In the genomic region with DNA sequence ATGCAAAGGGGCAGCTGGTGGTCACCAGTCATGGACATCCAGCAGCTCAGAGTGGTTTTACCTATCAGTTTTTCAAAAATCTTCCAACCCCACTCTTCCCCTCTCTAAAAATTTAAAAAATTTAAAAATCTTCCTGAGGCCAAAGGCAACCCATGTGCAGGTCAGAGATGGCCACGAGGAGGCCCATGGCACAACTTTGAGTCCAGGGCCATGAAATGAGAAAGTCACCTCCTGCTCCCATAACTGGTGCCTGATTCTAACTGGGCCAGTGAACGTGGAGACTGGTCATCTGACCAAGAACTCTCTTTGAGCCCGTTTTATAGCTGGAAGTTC, we compare ENCODE assay signal across 12 cellular contexts.
DNase-seq lines count a peak whose midpoint lies in the region; ATAC-seq and TF ChIP-seq lines count a peak whose summit lies in the region.
"Had no signal": no experiment of that assay in that cellular context is flagged by ENCODE, and none has a peak within 500 bp of the region (broad histone marks: within the 10 kb centered on the region; RNA-seq: fewer than 3 reads in every experiment).

No MANE protein-coding gene starts in this region.

- no peaks in the 10 kb centered on the region for H3K27me3 Mint-ChIP-seq in CD4-positive, alpha-beta T cell
- peaks cover 1% of the 10 kb centered on the region for H3K27me3 Mint-ChIP-seq in IgD-negative memory B cell
- H3K27me3 Mint-ChIP-seq in central memory CD8-positive, alpha-beta T cell: no peaks in the 10 kb centered on the region
- H3K27me3 Mint-ChIP-seq in Caco-2 (ENCODE audit: insufficient read depth, unreplicated experiment): no peaks in the 10 kb centered on the region

- no peak for TF ChIP-seq CTCF in CD4-positive, alpha-beta T cell (IDR thresholded peaks at IDR 0.05)
- TF ChIP-seq CTCF in prostate gland (IDR thresholded peaks at IDR 0.05) (no peak), Caco-2 (IDR thresholded peaks at IDR 0.05; ENCODE audit: insufficient read depth in 1 of 2, low read depth in 1 of 2, low read length in 1 of 2, severe bottlenecking in 1 of 2, unreplicated experiment in 1 of 2) (no peak)

- peaks cover 17% of the 10 kb centered on the region for H3K4me1 ChIP-seq in prostate gland (replicated peaks)
- H3K4me1 ChIP-seq in Caco-2: no peaks in the 10 kb centered on the region

- POLR2A ChIA-PET in CD4-positive, alpha-beta T cell (lab: Charles Lee): interaction anchor here (1.0 to 3.0 kb wide), 5 partner anchors 12 to 85 kb away, joined by 3 to 18 read pairs (median 5); no protein-coding TSS in a partner anchor
- POLR2A ChIA-PET in Caco-2 (lab: Charles Lee): no interaction called here

- BruUV-seq in Caco-2 (replicated peaks; lab: Mats Ljungman, UMichigan): no TSS peak

- no peak for ATAC-seq in CD4-positive, alpha-beta T cell (ENCODE audit: poor library complexity)
- ATAC-seq in central memory CD8-positive, alpha-beta T cell (replicated peaks; ENCODE audit: extremely low read depth, poor library complexity, severe bottlenecking): no peak
- ATAC-seq in HG03095 (IDR thresholded peaks at IDR 0.05; ENCODE audit: unreplicated experiment): no peak
- no peak for ATAC-seq in GM21515 (IDR thresholded peaks at IDR 0.05; ENCODE audit: unreplicated experiment)

- H3K27ac ChIP-seq in CD4-positive, alpha-beta T cell (ENCODE audit: low read depth, low read length): no peak overlapping the region
- peak overlapping the region; percentile 63 to 64 for H3K27ac ChIP-seq in prostate gland

- no peak overlapping the region for H3K4me3 Mint-ChIP-seq in CD4-positive, alpha-beta T cell
- peak overlapping the region in 2 of 4 donors; percentile 30 to 88 for H3K4me3 Mint-ChIP-seq in IgD-negative memory B cell
- H3K4me3 Mint-ChIP-seq in central memory CD8-positive, alpha-beta T cell: no peak overlapping the region
- no peak overlapping the region for H3K4me3 Mint-ChIP-seq in Caco-2 (ENCODE audit: unreplicated experiment)

- no peak for DNase-seq in CD4-positive, alpha-beta T cell
- no peak for DNase-seq in central memory CD8-positive, alpha-beta T cell (ENCODE audit: low spot score in 2 of 2)
- DNase-seq in prostate gland (ENCODE audit: low spot score) (no peak), Caco-2 (no peak), NOMO-1 treated with dmso at 0.1 percent for 144 hours (lab: John Stamatoyannopoulos, UW; ENCODE audit: unreplicated experiment) (no peak)
- DNase-seq: amniotic stem cell, dermis blood vessel endothelial cell, NCI-H1105 treated with DMSO at 0.1 percent for 48 hours, NCI-H510A had no signal

- no peaks in the 10 kb centered on the region for H3K9me3 Mint-ChIP-seq in CD4-positive, alpha-beta T cell
- H3K9me3 Mint-ChIP-seq in IgD-negative memory B cell (no peaks in the 10 kb centered on the region), Caco-2 (ENCODE audit: unreplicated experiment) (no peaks in the 10 kb centered on the region)
- no peaks in the 10 kb centered on the region for H3K9me3 Mint-ChIP-seq in central memory CD8-positive, alpha-beta T cell

- intact Hi-C loops in CD4-positive, alpha-beta T cell (cut with DNase I, micrococcal nuclease): loop anchor here in 1 of 2 experiments (5.0 kb wide), 1 partner anchor 71 kb away; no protein-coding TSS in a partner anchor
- intact Hi-C loops in prostate gland (cut with DNase I) (loop anchor here (5.0 to 10.0 kb wide), 3 partner anchors 34 to 122 kb away; no protein-coding TSS in a partner anchor), Caco-2 (cut with micrococcal nuclease; ENCODE audit: unreplicated experiment) (loop anchor here (10.0 kb wide), 1 partner anchor 72 kb away; no protein-coding TSS in a partner anchor)

- H3K4me1 Mint-ChIP-seq in CD4-positive, alpha-beta T cell (ENCODE audit: low read depth): peaks cover 84% of the 10 kb centered on the region
- H3K4me1 Mint-ChIP-seq in IgD-negative memory B cell (peaks cover 42 to 49% (median 44%) of the 10 kb centered on the region in 3 donors), Caco-2 (ENCODE audit: low read depth, unreplicated experiment) (peaks cover 7% of the 10 kb centered on the region)
- H3K4me1 Mint-ChIP-seq in central memory CD8-positive, alpha-beta T cell: peaks cover 60% of the 10 kb centered on the region

- TF ChIP-seq POLR2A in prostate gland (IDR thresholded peaks at IDR 0.05): no peak

- no peaks in the 10 kb centered on the region for H3K27me3 ChIP-seq in CD4-positive, alpha-beta T cell (ENCODE audit: control insufficient read depth, insufficient read depth, low read length)
- H3K27me3 ChIP-seq in prostate gland (replicated peaks; ENCODE audit: insufficient read depth): no peaks in the 10 kb centered on the region
- no peaks in the 10 kb centered on the region for H3K27me3 ChIP-seq in Caco-2 (replicated peaks; ENCODE audit: control insufficient read depth, insufficient read depth, low read length)

- no peaks in the 10 kb centered on the region for H3K9me3 ChIP-seq in CD4-positive, alpha-beta T cell (ENCODE audit: control insufficient read depth, low read length)
- H3K9me3 ChIP-seq in prostate gland (no peaks in the 10 kb centered on the region), Caco-2 (no peaks in the 10 kb centered on the region)

- 21% methylated on average over 3 of the region's 3 CpGs for WGBS in prostate gland

- peaks cover 6% of the 10 kb centered on the region for H3K36me3 Mint-ChIP-seq in CD4-positive, alpha-beta T cell (ENCODE audit: low read depth)
- H3K36me3 Mint-ChIP-seq in IgD-negative memory B cell: peaks cover 2% of the 10 kb centered on the region
- peaks cover 6% of the 10 kb centered on the region for H3K36me3 Mint-ChIP-seq in central memory CD8-positive, alpha-beta T cell (ENCODE audit: insufficient read depth)
- H3K36me3 Mint-ChIP-seq in Caco-2 (ENCODE audit: insufficient read depth, unreplicated experiment): no peaks in the 10 kb centered on the region

- CTCF ChIA-PET in CD4-positive, alpha-beta T cell (lab: Charles Lee): interaction anchor here (1.6 kb wide), 1 partner anchor 13 kb away, joined by 4 read pairs; no protein-coding TSS in a partner anchor
- CTCF ChIA-PET in Caco-2 (lab: Charles Lee): no interaction called here

- H3K27ac Mint-ChIP-seq in CD4-positive, alpha-beta T cell: peak overlapping the region; percentile 75
- H3K27ac Mint-ChIP-seq in IgD-negative memory B cell: peak overlapping the region in 2 of 3 donors; percentile 47 to 71
- peak overlapping the region; percentile 84 for H3K27ac Mint-ChIP-seq in central memory CD8-positive, alpha-beta T cell (ENCODE audit: low read depth)
- no peak overlapping the region for H3K27ac Mint-ChIP-seq in Caco-2 (ENCODE audit: unreplicated experiment)

- H3K4me3 ChIP-seq in prostate gland: no peak overlapping the region
- H3K4me3 ChIP-seq in Caco-2 (ENCODE audit: low read depth, low read length): no peak overlapping the region

- H3K36me3 ChIP-seq in prostate gland (no peaks in the 10 kb centered on the region), Caco-2 (ENCODE audit: control insufficient read depth, insufficient read depth, low read length) (no peaks in the 10 kb centered on the region)
